Comparison of ENCODE assay signal across 16 cellular contexts in the genomic region with DNA sequence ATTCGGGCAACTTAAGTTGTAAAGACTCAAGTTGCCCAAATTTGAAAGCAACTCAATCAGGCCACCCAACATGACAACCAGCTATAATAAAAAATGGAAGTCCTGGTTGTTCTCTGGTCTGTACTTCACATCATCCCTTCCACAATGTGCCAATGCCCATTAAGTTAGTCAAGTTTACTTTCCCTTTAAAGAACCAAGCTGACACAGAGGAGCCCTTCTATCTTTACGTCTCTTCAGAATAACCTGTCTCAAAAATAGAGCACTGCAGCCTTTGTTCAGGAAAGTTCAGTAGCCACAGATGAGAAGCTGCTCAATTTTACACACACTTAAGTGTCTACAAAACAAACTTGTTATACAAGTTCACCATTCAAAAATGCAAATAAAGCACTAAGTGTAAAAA.
A peak's percentile ranks its signal among the peaks of the same experiment; 100 is the strongest.
DNase-seq lines count a peak whose midpoint lies in the region; TF ChIP-seq lines count a peak whose summit lies in the region.
"Had no signal": no experiment of that assay in that cellular context is flagged by ENCODE, and none has a peak within 500 bp of the region (broad histone marks: within the 10 kb centered on the region; RNA-seq: fewer than 3 reads in every experiment).

No MANE protein-coding gene starts in this region.

- no peaks in the 10 kb centered on the region for H3K9me3 ChIP-seq in hepatocyte (ENCODE audit: low read depth)

- H3K79me2 ChIP-seq in hepatocyte: peaks cover 20% of the 10 kb centered on the region

- H3K36me3 ChIP-seq in hepatocyte (replicated peaks; ENCODE audit: insufficient read depth, low read depth): no peaks in the 10 kb centered on the region

- in situ Hi-C loops in KBM-7 (cut with MboI; ENCODE audit: low pct_unique_long_range_greater_than_20kb, low sequenced_read_pairs): no loop called here

- H2AFZ ChIP-seq in hepatocyte: no peak overlapping the region

- WGBS in hepatocyte (ENCODE audit: low lambda C conversion rate, missing lambda C conversion rate): 60% methylated on average over 2 of the region's 2 CpGs

- H3K27ac ChIP-seq in substantia nigra (ENCODE audit: low read depth, low read length, poor library complexity, severe bottlenecking) (peak overlapping the region; percentile 49), hepatocyte (no peak overlapping the region)

- no peak overlapping the region for H3K4me2 ChIP-seq in hepatocyte

- H3K4me3 ChIP-seq in choroid plexus epithelial cell (ENCODE audit: low read depth, low read length): no peak overlapping the region
- no peak overlapping the region for H3K4me3 ChIP-seq in hepatocyte

- no peaks in the 10 kb centered on the region for H3K9me2 ChIP-seq in hepatocyte (replicated peaks; ENCODE audit: insufficient read depth)

- H3K27me3 ChIP-seq in hepatocyte: no peaks in the 10 kb centered on the region

- H4K20me1 ChIP-seq in hepatocyte (ENCODE audit: insufficient read depth, poor library complexity, severe bottlenecking): no peaks in the 10 kb centered on the region

- TF ChIP-seq CTCF in choroid plexus epithelial cell (conservative IDR thresholded peaks at IDR 0.05; ENCODE audit: low read depth, low read length): no peak
- TF ChIP-seq CTCF in hepatocyte (IDR thresholded peaks at IDR 0.05; ENCODE audit: poor library complexity): no peak

- DNase-seq in DMS79 (lab: John Stamatoyannopoulos, UW) (peak; percentile 1), DMS79 treated with DMSO at 0.1 percent for 48 hours (lab: John Stamatoyannopoulos, UW) (no peak), choroid plexus epithelial cell (ENCODE audit: low read depth) (peak; percentile 36), inferior parietal cortex (ENCODE audit: extremely low spot score) (peak; percentile 38), substantia nigra (lab: John Stamatoyannopoulos, UW) (peak in 1 of 49 donors; percentile 4), KBM-7 (no peak), NCI-H2029 (lab: John Stamatoyannopoulos, UW) (no peak), hepatocyte (ENCODE audit: low spot score) (no peak)
- DNase-seq: activated CD4-positive, alpha-beta T cell treated with anti-CD3 and anti-CD28 coated beads, Interleukin-2, amount 10 ng/mL, durations not matched to agents 24 days and 14 days; activated naive CD8-positive, alpha-beta T cell treated with anti-CD3 and anti-CD28 coated beads, Interleukin-2, amount 50 U/mL, for 24 hours; activated T-cell treated with anti-CD3 and anti-CD28 coated beads, Interleukin-2, amount 50 U/mL, for 24 hours; foreskin melanocyte; kidney; naive B cell; NCI-H748 treated with DMSO at 0.1 percent for 48 hours; RPMI8226 had no signal

- peaks cover 16% of the 10 kb centered on the region for H3K4me1 ChIP-seq in hepatocyte (ENCODE audit: insufficient read depth)

Comparison
In these comparisons a context has a peak if more than half of its experiments do, and no peak if none do; other contexts are left out.
1. DNase-seq: peak in DMS79 (single experiment), choroid plexus epithelial cell (single experiment) and inferior parietal cortex (single experiment); none in DMS79 treated with DMSO at 0.1 percent for 48 hours (single experiment), KBM-7 (single experiment), NCI-H2029 (single experiment) and hepatocyte (single experiment).